28 cellular contexts compared by ENCODE assay signal in genomic region chr6:2636672-2637071, GRCh38.
"Had no signal": no experiment of that assay in that cellular context is flagged by ENCODE, and none has a peak within 500 bp of the region (broad histone marks: within the 10 kb centered on the region; RNA-seq: fewer than 3 reads in every experiment).

No MANE protein-coding gene starts in this region.

- H2AFZ ChIP-seq: hepatocyte had no signal

- H3K79me2 ChIP-seq: hepatocyte had no signal

- H3K4me1 ChIP-seq: colonic mucosa, foreskin keratinocyte had no signal

- H3K36me3 ChIP-seq: colonic mucosa, esophagus squamous epithelium, gastrocnemius medialis, gastroesophageal sphincter, heart left ventricle, heart right ventricle had no signal

- H3K27ac Mint-ChIP-seq: dendritic cell treated with granulocyte-macrophage colony-stimulating factor and Interleukin-4, amounts not matched to agents 40 ng/mL and 50 ng/mL, for 4 days; effector memory CD8-positive, alpha-beta T cell; endodermal cell had no signal

- DNase-seq: colonic mucosa; cortex of kidney; dermis blood vessel endothelial cell; dorsolateral prefrontal cortex; effector CD4-positive, alpha-beta T cell; effector CD8-positive, alpha-beta T cell; effector memory CD4-positive, alpha-beta T cell; effector memory CD8-positive, alpha-beta T cell; endodermal cell; erythroblast; esophagus squamous epithelium; foreskin fibroblast; foreskin keratinocyte; foreskin melanocyte; gastrocnemius medialis; glutamatergic neuron; heart left ventricle; heart right ventricle had no signal

- H3K9me3 ChIP-seq: colonic mucosa, esophagus squamous epithelium, gastrocnemius medialis, gastroesophageal sphincter, heart left ventricle, heart right ventricle had no signal

- FAIRE-seq: colon, endometrium, endothelial cell of umbilical vein, frontal cortex had no signal

- ATAC-seq: effector memory CD8-positive, alpha-beta T cell; esophagus mucosa; foreskin keratinocyte; gastrocnemius medialis; gastroesophageal sphincter; heart left ventricle; heart right ventricle had no signal

- H3K4me2 ChIP-seq: hepatocyte had no signal

- H3K4me3 ChIP-seq: colonic mucosa, coronary artery, dorsolateral prefrontal cortex, esophagus squamous epithelium, gastrocnemius medialis, gastroesophageal sphincter, heart left ventricle, heart right ventricle, hepatocyte had no signal

- H3K27ac ChIP-seq: colonic mucosa, coronary artery, dorsolateral prefrontal cortex, epithelial cell of prostate, esophagus squamous epithelium, foreskin keratinocyte, gastrocnemius medialis, gastroesophageal sphincter, heart left ventricle, heart right ventricle, hepatocyte had no signal

- H3K9me3 Mint-ChIP-seq: dendritic cell treated with granulocyte-macrophage colony-stimulating factor and Interleukin-4, amounts not matched to agents 40 ng/mL and 50 ng/mL, for 4 days; effector memory CD8-positive, alpha-beta T cell; endodermal cell had no signal

- H3K4me3 Mint-ChIP-seq: dendritic cell treated with granulocyte-macrophage colony-stimulating factor and Interleukin-4, amounts not matched to agents 40 ng/mL and 50 ng/mL, for 4 days; effector memory CD8-positive, alpha-beta T cell; endodermal cell had no signal

- H3K27me3 ChIP-seq: colonic mucosa, foreskin keratinocyte, gastrocnemius medialis, gastroesophageal sphincter, hepatocyte had no signal
